In the genomic region with DNA sequence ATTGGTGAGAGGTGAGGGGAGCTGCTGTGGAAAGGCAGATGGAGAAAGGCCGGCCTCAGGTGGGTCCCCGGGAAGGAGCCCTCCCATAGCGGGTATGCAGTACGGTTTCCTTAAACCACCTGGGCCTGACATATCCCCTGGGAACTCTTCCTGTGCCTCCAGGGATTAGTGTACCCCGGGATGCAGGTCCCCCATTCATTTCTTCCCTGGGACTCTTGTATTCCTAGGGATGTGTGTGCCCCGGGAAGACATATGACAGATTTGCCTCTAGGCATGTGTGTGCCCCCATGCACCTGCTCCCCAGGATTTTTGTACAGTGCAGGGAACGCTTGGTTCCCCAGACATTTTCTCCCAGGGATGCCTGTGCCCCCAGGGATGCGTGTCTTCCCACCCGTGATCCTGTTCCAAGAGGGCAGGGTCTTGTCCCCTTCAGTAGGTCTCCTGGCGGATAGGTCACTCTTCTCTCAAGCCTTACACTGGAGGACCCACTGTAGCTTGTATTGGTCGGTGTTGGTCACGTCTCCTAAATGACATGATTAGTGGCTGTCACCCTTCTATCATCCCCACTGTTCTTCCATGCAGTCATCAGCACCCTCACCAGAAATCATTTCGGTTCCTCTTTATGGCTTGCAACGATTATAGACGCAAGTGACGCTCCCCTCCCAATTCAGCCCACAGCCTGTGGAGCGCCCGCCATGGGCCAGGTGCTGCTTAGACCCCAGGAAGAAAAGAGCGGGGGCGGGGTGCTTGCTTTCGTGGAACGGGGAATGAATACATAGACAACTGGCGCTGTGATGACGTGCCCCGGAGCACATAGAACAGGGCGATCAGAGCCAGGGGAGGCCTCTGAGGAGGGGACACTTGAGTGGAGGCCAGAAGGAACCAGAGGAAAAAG, we compare ENCODE assay signal across 1 cellular context.
TF ChIP-seq lines count a peak whose summit lies in the region.

No MANE protein-coding gene starts in this region.

TF ChIP-seq in H1, 55 proteins besides CTCF, POLR2A, EP300 and RAD21:
- TF ChIP-seq TAF7 (optimal IDR thresholded peaks at IDR 0.05; ENCODE audit: borderline replicate concordance, low read depth, low read length) (no peak), RFX5 (IDR thresholded peaks at IDR 0.05; ENCODE audit: borderline replicate concordance, low read depth, low read length) (no peak), PHF8 (conservative IDR thresholded peaks at IDR 0.05; ENCODE audit: low read depth, low read length) (no peak), HDAC6 (IDR thresholded peaks at IDR 0.05; ENCODE audit: low read depth, low read length) (no peak), CBX5 (IDR thresholded peaks at IDR 0.05; ENCODE audit: low read depth, low read length) (no peak), KDM4A (IDR thresholded peaks at IDR 0.05; ENCODE audit: low read depth, low read length, severe bottlenecking) (no peak)
- TF ChIP-seq, protein P1, sequence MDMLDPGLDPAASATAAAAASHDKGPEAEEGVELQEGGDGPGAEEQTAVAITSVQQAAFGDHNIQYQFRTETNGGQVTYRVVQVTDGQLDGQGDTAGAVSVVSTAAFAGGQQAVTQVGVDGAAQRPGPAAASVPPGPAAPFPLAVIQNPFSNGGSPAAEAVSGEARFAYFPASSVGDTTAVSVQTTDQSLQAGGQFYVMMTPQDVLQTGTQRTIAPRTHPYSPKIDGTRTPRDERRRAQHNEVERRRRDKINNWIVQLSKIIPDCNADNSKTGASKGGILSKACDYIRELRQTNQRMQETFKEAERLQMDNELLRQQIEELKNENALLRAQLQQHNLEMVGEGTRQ (IDR thresholded peaks at IDR 0.05; ENCODE audit: low read length) = no peak
